ENCODE assay signal across 1 cellular context in the genomic region with DNA sequence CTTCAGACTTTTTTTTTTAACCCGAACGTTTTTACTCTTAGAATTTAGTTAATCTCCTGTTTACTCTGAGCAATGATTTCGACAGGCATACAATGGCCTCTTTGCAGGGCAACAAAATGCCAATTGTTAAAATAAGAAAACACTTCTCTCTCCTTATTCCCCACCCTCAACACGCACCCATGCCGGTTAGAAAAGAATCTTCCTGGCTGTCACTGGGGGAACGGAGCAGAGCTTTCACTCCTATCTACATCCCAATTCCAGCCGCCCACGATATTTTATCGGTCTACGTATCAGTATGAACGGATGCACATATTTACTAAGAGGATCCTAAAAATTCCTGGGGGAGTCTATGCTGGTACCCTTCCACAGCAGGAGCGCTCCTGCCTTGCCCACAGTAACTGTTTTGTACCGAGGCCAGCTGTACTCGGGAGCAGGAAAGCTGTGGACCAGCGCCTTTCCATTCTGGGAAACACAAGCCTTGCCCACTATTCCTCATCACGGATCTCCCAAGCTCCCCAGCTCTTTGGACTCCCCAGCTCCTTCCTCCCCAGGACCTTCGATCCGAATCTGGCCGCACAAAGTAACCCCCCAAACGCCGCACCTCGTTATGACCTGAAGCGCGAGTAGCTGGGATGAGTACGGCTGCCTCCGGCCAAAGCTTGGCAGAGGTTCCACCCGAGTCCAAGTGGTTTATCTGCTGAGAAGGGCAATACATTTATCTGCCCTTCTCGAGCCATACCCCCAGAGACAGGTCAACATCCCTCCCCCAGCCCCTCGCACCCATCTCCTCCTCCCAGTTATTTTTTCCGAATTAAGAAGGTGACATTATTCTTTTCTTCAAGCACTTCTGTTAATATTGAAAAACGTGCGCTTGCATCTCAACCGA.
TF ChIP-seq lines count a peak whose summit lies in the region.

No MANE protein-coding gene starts in this region.

TF ChIP-seq in SK-N-SH, 30 proteins besides CTCF, POLR2A, EP300 and RAD21 (continued from another document):
- TF ChIP-seq, protein P1, sequence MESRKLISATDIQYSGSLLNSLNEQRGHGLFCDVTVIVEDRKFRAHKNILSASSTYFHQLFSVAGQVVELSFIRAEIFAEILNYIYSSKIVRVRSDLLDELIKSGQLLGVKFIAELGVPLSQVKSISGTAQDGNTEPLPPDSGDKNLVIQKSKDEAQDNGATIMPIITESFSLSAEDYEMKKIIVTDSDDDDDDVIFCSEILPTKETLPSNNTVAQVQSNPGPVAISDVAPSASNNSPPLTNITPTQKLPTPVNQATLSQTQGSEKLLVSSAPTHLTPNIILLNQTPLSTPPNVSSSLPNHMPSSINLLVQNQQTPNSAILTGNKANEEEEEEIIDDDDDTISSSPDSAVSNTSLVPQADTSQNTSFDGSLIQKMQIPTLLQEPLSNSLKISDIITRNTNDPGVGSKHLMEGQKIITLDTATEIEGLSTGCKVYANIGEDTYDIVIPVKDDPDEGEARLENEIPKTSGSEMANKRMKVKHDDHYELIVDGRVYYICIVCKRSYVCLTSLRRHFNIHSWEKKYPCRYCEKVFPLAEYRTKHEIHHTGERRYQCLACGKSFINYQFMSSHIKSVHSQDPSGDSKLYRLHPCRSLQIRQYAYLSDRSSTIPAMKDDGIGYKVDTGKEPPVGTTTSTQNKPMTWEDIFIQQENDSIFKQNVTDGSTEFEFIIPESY (IDR thresholded peaks at IDR 0.05; ENCODE audit: borderline replicate concordance, low read depth): no peak
- no peak for TF ChIP-seq FOSL2 (IDR thresholded peaks at IDR 0.05; ENCODE audit: borderline replicate concordance, low read depth)
- TF ChIP-seq RFX5 (IDR thresholded peaks at IDR 0.05; ENCODE audit: low read length): no peak
- TF ChIP-seq SMC3 (IDR thresholded peaks at IDR 0.05; ENCODE audit: low read depth, low read length): no peak
- no peak for TF ChIP-seq TEAD4 (IDR thresholded peaks at IDR 0.05; ENCODE audit: borderline replicate concordance, insufficient read depth)
- no peak for TF ChIP-seq RCOR1 (IDR thresholded peaks at IDR 0.05; ENCODE audit: low read length)
- no peak for TF ChIP-seq EZH2phosphoT487 (IDR thresholded peaks at IDR 0.05; ENCODE audit: borderline replicate concordance, low read depth)
- no peak for TF ChIP-seq FOXJ3 (CRISPR knock-in tag; IDR thresholded peaks at IDR 0.05)
- TF ChIP-seq, protein P2, sequence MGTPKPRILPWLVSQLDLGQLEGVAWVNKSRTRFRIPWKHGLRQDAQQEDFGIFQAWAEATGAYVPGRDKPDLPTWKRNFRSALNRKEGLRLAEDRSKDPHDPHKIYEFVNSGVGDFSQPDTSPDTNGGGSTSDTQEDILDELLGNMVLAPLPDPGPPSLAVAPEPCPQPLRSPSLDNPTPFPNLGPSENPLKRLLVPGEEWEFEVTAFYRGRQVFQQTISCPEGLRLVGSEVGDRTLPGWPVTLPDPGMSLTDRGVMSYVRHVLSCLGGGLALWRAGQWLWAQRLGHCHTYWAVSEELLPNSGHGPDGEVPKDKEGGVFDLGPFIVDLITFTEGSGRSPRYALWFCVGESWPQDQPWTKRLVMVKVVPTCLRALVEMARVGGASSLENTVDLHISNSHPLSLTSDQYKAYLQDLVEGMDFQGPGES (IDR thresholded peaks at IDR 0.05; ENCODE audit: low read depth, low read length): no peak
- TF ChIP-seq, protein P3, sequence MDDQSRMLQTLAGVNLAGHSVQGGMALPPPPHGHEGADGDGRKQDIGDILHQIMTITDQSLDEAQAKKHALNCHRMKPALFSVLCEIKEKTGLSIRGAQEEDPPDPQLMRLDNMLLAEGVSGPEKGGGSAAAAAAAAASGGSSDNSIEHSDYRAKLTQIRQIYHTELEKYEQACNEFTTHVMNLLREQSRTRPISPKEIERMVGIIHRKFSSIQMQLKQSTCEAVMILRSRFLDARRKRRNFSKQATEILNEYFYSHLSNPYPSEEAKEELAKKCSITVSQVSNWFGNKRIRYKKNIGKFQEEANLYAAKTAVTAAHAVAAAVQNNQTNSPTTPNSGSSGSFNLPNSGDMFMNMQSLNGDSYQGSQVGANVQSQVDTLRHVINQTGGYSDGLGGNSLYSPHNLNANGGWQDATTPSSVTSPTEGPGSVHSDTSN (IDR thresholded peaks at IDR 0.05): no peak
- no peak for TF ChIP-seq RXRA (IDR thresholded peaks at IDR 0.05; ENCODE audit: borderline replicate concordance, low read depth)
- no peak for TF ChIP-seq MXI1 (IDR thresholded peaks at IDR 0.05; ENCODE audit: low read depth, low read length)
- TF ChIP-seq CHD2 (IDR thresholded peaks at IDR 0.05; ENCODE audit: low read length, partially characterized antibody): no peak
